In the genomic region with DNA sequence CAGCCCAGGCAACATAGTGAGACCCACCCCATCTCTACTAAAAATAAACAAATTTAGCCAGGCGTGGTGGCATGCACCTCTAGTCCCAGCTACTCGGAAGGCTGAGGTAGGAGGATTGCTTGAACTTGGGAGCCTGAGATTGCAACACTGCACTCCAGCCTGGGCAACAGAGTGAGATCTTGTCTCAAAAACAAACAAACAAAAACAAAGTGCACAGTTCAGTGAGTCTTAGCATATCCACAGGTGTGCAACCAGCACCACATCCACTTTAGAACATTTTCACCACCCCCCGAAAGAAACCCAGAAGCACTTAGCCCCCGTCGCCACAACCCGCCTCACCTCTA, we compare ENCODE assay signal across 25 cellular contexts. TPM values are rescaled to one million over a fixed set of nuclear protein-coding genes. Genes with fewer than 3 reads are reported as not detected.
DNase-seq lines count a peak whose midpoint lies in the region; ATAC-seq and TF ChIP-seq lines count a peak whose summit lies in the region.
"Had no signal": no experiment of that assay in that cellular context is flagged by ENCODE, and none has a peak within 500 bp of the region (broad histone marks: within the 10 kb centered on the region; RNA-seq: fewer than 3 reads in every experiment).

No MANE protein-coding gene starts in this region.

- peak overlapping the region; percentile 75 for H3K27ac ChIP-seq in epithelial cell of prostate
- H3K27ac ChIP-seq in sigmoid colon: peak overlapping the region in 3 of 4 donors; percentile 48 to 74 (median 73)
- H3K27ac ChIP-seq: spleen had no signal

- no peak for TF ChIP-seq CTCF in Calu3 (IDR thresholded peaks at IDR 0.05; ENCODE audit: unreplicated experiment)
- no peak for TF ChIP-seq CTCF in LNCaP clone FGC (IDR thresholded peaks at IDR 0.05; ENCODE audit: control insufficient read depth, extremely low read depth, insufficient read depth)
- no peak for TF ChIP-seq CTCF in sigmoid colon (IDR thresholded peaks at IDR 0.05)

- TF ChIP-seq POLR2A in sigmoid colon (IDR thresholded peaks at IDR 0.05): no peak

- no peaks in the 10 kb centered on the region for H3K27me3 Mint-ChIP-seq in Calu3 (ENCODE audit: unreplicated experiment)

- H3K9me3 Mint-ChIP-seq in Calu3 (ENCODE audit: low read depth, unreplicated experiment): no peaks in the 10 kb centered on the region
- H3K9me3 Mint-ChIP-seq: CD4-positive, alpha-beta memory T cell; naive thymus-derived CD4-positive, alpha-beta T cell had no signal

- peaks cover 52% of the 10 kb centered on the region for H3K4me1 Mint-ChIP-seq in Calu3 (ENCODE audit: low read depth, unreplicated experiment)
- H3K4me1 Mint-ChIP-seq: CD4-positive, alpha-beta memory T cell had no signal

- intact Hi-C loops in Calu3 (cut with micrococcal nuclease; ENCODE audit: unreplicated experiment): loop anchor here (5.0 kb wide), 1 partner anchor 33 kb away; no protein-coding TSS in a partner anchor
- intact Hi-C loops in sigmoid colon (cut with DNase I): no loop called here

- ATAC-seq in HG03342 (IDR thresholded peaks at IDR 0.05; ENCODE audit: unreplicated experiment): no peak

- CTCF ChIA-PET in Calu3 (lab: Charles Lee): no interaction called here

- no peaks in the 10 kb centered on the region for H3K27me3 ChIP-seq in sigmoid colon

- peak overlapping the region; percentile 40 for H3K4me3 Mint-ChIP-seq in Calu3 (ENCODE audit: low read depth, unreplicated experiment)
- H3K4me3 Mint-ChIP-seq: CD4-positive, alpha-beta memory T cell; naive thymus-derived CD4-positive, alpha-beta T cell had no signal

- peak overlapping the region; percentile 87 for H3K27ac Mint-ChIP-seq in Calu3 (ENCODE audit: unreplicated experiment)
- H3K27ac Mint-ChIP-seq: naive thymus-derived CD4-positive, alpha-beta T cell had no signal

- H3K9me3 ChIP-seq in sigmoid colon: no peaks in the 10 kb centered on the region
- H3K9me3 ChIP-seq: SK-N-SH, spleen had no signal

- H3K36me3 Mint-ChIP-seq in Calu3 (ENCODE audit: insufficient read depth, unreplicated experiment): peaks cover 5% of the 10 kb centered on the region
- H3K36me3 Mint-ChIP-seq: CD4-positive, alpha-beta memory T cell; naive thymus-derived CD4-positive, alpha-beta T cell had no signal

- DNase-seq in Calu3 (no peak), LNCaP clone FGC (ENCODE audit: low read depth) (peak; percentile 39), epithelial cell of prostate (ENCODE audit: low read depth, low spot score) (no peak), sigmoid colon (no peak), MV-4-11 (lab: John Stamatoyannopoulos, UW) (no peak), DMS153 (lab: John Stamatoyannopoulos, UW) (no peak)
- DNase-seq: activated CD4-positive, alpha-beta T cell treated with anti-CD3 and anti-CD28 coated beads for 4 hours; activated CD8-positive, alpha-beta memory T cell treated with anti-CD3 and anti-CD28 coated beads for 24 hours; activated naive CD4-positive, alpha-beta T cell; activated T-cell treated with anti-CD3 and anti-CD28 coated beads, Interleukin-2, amount 50 U/mL, for 1 hour; CD4-positive, alpha-beta memory T cell; DMS53; glutamatergic neuron; KBM-7; naive thymus-derived CD4-positive, alpha-beta T cell; NCI-H1436 treated with DMSO at 0.1 percent for 48 hours; NCI-H510A treated with DMSO at 0.1 percent for 48 hours; nucleus accumbens; SK-N-SH; spleen; stimulated activated CD4-positive, alpha-beta T cell treated with anti-CD3 and anti-CD28 coated beads, Interleukin-4, amount 100 ng/mL, for 24 hours; stimulated activated naive CD4-positive, alpha-beta T cell; T-helper 2 cell had no signal

- BruUV-seq in Calu3 (replicated peaks; lab: Mats Ljungman, UMichigan): no TSS peak

- H3K36me3 ChIP-seq in sigmoid colon: no peaks in the 10 kb centered on the region
- H3K36me3 ChIP-seq: spleen had no signal

- H3K4me1 ChIP-seq in sigmoid colon: peaks cover 0 to 66% (median 48%) of the 10 kb centered on the region in 4 donors

- no peak for TF ChIP-seq EP300 in sigmoid colon (IDR thresholded peaks at IDR 0.05)

- H3K4me3 ChIP-seq in LNCaP clone FGC (ENCODE audit: low read depth, low read length) (no peak overlapping the region), sigmoid colon (no peak overlapping the region)
- H3K4me3 ChIP-seq: coronary artery, spleen had no signal

- 75 to 81% methylated on average over 6 of the region's 6 CpGs for WGBS in sigmoid colon, 2 donors

RNA-seq across cellular contexts. Expression of a gene that starts 27.4 kb away (rescaled TPM):
- 0.37 TPM in 1 of 2 replicates, not detected in the other for total RNA-seq in Calu3 (2022)
- total RNA-seq in sigmoid colon: 10 to 100 TPM in 1 of 4 donors, 1 to 10 TPM in 1, under 1 TPM in 1, not detected in 1; 0.68 to 12.8 (median 1.9) TPM
- 10 to 100 TPM in 2 of 3 donors, 1 to 10 TPM in 1; 7.9 to 84.7 (median 59.4) TPM for polyA plus RNA-seq in sigmoid colon
- total RNA-seq: CD4-positive, alpha-beta memory T cell had no signal
- polyA plus RNA-seq: CD4-positive, alpha-beta memory T cell; naive thymus-derived CD4-positive, alpha-beta T cell had no signal

RNA-seq across cellular contexts. Expression of a gene that starts 49.1 kb away (rescaled TPM):
- total RNA-seq in Calu3 (2022) (0.10 and 0.14 TPM in 2 replicates), sigmoid colon (10 to 100 TPM in 3 of 4 donors, 1 to 10 TPM in 1; 6.6 to 22.8 (median 13.7) TPM)
- polyA plus RNA-seq in sigmoid colon: 10 to 100 TPM in 2 of 3 donors, 1 to 10 TPM in 1; 8.4 to 20.6 (median 12.0) TPM
- total RNA-seq: CD4-positive, alpha-beta memory T cell had no signal

RNA-seq across cellular contexts. Expression of a gene that starts 58.5 kb away (rescaled TPM):
- total RNA-seq in Calu3 (2022) (24.0 and 39.9 TPM in 2 replicates), sigmoid colon (10 to 100 TPM; 15.8 to 28.2 (median 17.0) TPM)
- 10 to 100 TPM in 1 of 3 donors, 1 to 10 TPM in 2; 4.2 to 24.3 (median 7.9) TPM for polyA plus RNA-seq in sigmoid colon
